ENCODE assay signal across 16 cellular contexts in genomic region chr2:99660616-99661416, GRCh38.
DNase-seq lines count a peak whose midpoint lies in the region; ATAC-seq and TF ChIP-seq lines count a peak whose summit lies in the region.
"Had no signal": no experiment of that assay in that cellular context is flagged by ENCODE, and none has a peak within 500 bp of the region (broad histone marks: within the 10 kb centered on the region; RNA-seq: fewer than 3 reads in every experiment).

No MANE protein-coding gene starts in this region.

- H3K36me3 ChIP-seq in NT2/D1 (ENCODE audit: insufficient read depth, insufficient read length, low read length) (no peaks in the 10 kb centered on the region), heart left ventricle (no peaks in the 10 kb centered on the region), A673 (ENCODE audit: insufficient read depth, low read length, poor library complexity, severe bottlenecking) (no peaks in the 10 kb centered on the region)

- intact Hi-C loops in heart left ventricle (cut with DNase I) (loop anchor here in 1 of 10 donors (5.0 kb wide), 1 partner anchor 46 kb away; no protein-coding TSS in a partner anchor), A673 (cut with micrococcal nuclease; ENCODE audit: unreplicated experiment) (no loop called here)

- CTCF ChIA-PET in A673 (lab: Charles Lee) = no interaction called here

- POLR2A ChIA-PET in A673 (lab: Charles Lee; ENCODE audit: low non-redundant PET) = no interaction called here

- 60 to 71% (median 67%) methylated on average over 8 of the region's 8 CpGs for WGBS in heart left ventricle, 4 donors

- H3K9me3 ChIP-seq in NT2/D1 (ENCODE audit: insufficient read depth, low read length) = no peaks in the 10 kb centered on the region; the same call in 1 of the 2 replicates
- H3K9me3 ChIP-seq in heart left ventricle = no peaks in the 10 kb centered on the region
- H3K9me3 ChIP-seq in A673 (ENCODE audit: low read depth, low read length, poor library complexity, severe bottlenecking) = no peaks in the 10 kb centered on the region

- TF ChIP-seq CTCF in heart left ventricle (IDR thresholded peaks at IDR 0.05) = no peak
- no peak for TF ChIP-seq CTCF in A673 (conservative IDR thresholded peaks at IDR 0.05; ENCODE audit: low read depth, low read length)

- H3K4me3 ChIP-seq in NT2/D1 (ENCODE audit: insufficient read length, low read depth) = no peak overlapping the region
- H3K4me3 ChIP-seq in heart left ventricle = no peak overlapping the region
- H3K4me3 ChIP-seq in A673 (ENCODE audit: low read depth, low read length, poor library complexity, severe bottlenecking) = no peak overlapping the region

- ATAC-seq in heart left ventricle (peak in 1 of 4 donors; percentile 14), GM19351 (IDR thresholded peaks at IDR 0.05; ENCODE audit: unreplicated experiment) (no peak)
- ATAC-seq: HCT116 had no signal

- DNase-seq in Ammon's horn (ENCODE audit: low spot score) (peak; percentile 46), NT2/D1 (ENCODE audit: low read depth, low spot score) (peak; percentile 38), heart left ventricle (peak in 1 of 5 donors; percentile 43), pons (ENCODE audit: low spot score) (peak; percentile 72), cerebellum (ENCODE audit: low spot score) (no peak), A673 (ENCODE audit: low spot score) (no peak), AG08396 (ENCODE audit: low spot score) (no peak)
- DNase-seq: activated CD4-positive, alpha-beta T cell treated with anti-CD3 and anti-CD28 coated beads, Interleukin-2, amount 10 ng/mL, durations not matched to agents 7 days and 5 days; activated CD8-positive, alpha-beta memory T cell treated with anti-CD3 and anti-CD28 coated beads, Interleukin-2, amount 50 U/mL, for 4 hours; activated gamma-delta T cell treated with Interleukin-2 at 50 U/mL for 16 hours; EL; NCI-H1105 treated with DMSO at 0.1 percent for 48 hours; retina; stimulated activated naive CD4-positive, alpha-beta T cell had no signal

- no peak for TF ChIP-seq POLR2A in heart left ventricle (IDR thresholded peaks at IDR 0.05)

- no peak overlapping the region for H3K9ac ChIP-seq in NT2/D1 (ENCODE audit: insufficient read length, low read depth)

- no TSS peak for BruUV-seq in A673 (replicated peaks; lab: Mats Ljungman, UMichigan)

- no peaks in the 10 kb centered on the region for H3K4me1 ChIP-seq in NT2/D1 (ENCODE audit: insufficient read depth, insufficient read length)
- H3K4me1 ChIP-seq in heart left ventricle = peaks cover 0 to 58% (median 31%) of the 10 kb centered on the region in 12 donors
- no peaks in the 10 kb centered on the region for H3K4me1 ChIP-seq in A673 (ENCODE audit: insufficient read depth, low read length, poor library complexity, severe bottlenecking)

- peak overlapping the region in 11 of 12 donors; percentile 12 to 79 (median 42) for H3K27ac ChIP-seq in heart left ventricle
- H3K27ac ChIP-seq in A673 (ENCODE audit: low read depth, low read length, poor library complexity, severe bottlenecking) = no peak overlapping the region

- H3K27me3 ChIP-seq in NT2/D1 (ENCODE audit: insufficient read depth, insufficient read length) = no peaks in the 10 kb centered on the region
- no peaks in the 10 kb centered on the region for H3K27me3 ChIP-seq in heart left ventricle
- peaks cover 10% of the 10 kb centered on the region for H3K27me3 ChIP-seq in A673 (replicated peaks; ENCODE audit: insufficient read depth, low read depth, low read length, poor library complexity)

Comparison
In these comparisons a context has a peak if more than half of its experiments do, and no peak if none do; other contexts are left out.
1. DNase-seq: peak in Ammon's horn (single experiment), NT2/D1 (single experiment) and pons (single experiment); none in cerebellum (single experiment), A673 (single experiment) and AG08396 (single experiment).